ENCODE assay signal across 2 cellular contexts in the genomic region with DNA sequence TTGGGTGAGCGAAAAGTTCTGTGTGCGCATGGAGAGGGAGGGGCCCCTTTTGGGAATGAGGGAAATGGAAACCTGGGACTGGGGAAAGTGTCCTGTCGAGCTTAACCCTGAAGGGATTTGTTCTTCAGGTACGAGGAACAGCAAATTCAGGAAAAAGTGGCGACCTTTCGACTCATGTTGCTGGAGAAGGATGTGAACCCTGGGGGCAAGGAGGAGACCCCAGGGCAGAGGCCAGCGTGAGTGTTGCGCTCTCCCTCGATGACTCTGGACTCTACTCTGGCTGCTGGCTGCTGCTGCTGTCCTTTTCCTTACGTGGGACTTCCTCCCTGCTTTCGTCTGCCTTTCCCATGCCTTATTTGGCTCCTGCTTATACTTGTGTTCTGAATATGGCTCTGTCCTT.
TF ChIP-seq lines count a peak whose summit lies in the region.

No MANE protein-coding gene starts in this region.

TF ChIP-seq in HEK293, 187 proteins besides CTCF, POLR2A, EP300 and RAD21:
- 0 out of 2 replicates have a peak, but pooled peaks have one; percentile 18 for TF ChIP-seq PRDM1 (tag by site-specific recombination; IDR thresholded peaks at IDR 0.05)
- no peak for TF ChIP-seq MYNN (tag by site-specific recombination; IDR thresholded peaks at IDR 0.05; ENCODE audit: borderline replicate concordance)
- TF ChIP-seq IKZF3 (tag by site-specific recombination; IDR thresholded peaks at IDR 0.05) = no peak
- no peak for TF ChIP-seq ZNF677 (tag by site-specific recombination; IDR thresholded peaks at IDR 0.05)
- TF ChIP-seq MEIS1 (CRISPR knock-in tag; IDR thresholded peaks at IDR 0.05; ENCODE audit: borderline replicate concordance) = no peak

TF ChIP-seq in GM12878, 131 proteins besides CTCF, POLR2A, EP300 and RAD21:
- TF ChIP-seq, protein P1, sequence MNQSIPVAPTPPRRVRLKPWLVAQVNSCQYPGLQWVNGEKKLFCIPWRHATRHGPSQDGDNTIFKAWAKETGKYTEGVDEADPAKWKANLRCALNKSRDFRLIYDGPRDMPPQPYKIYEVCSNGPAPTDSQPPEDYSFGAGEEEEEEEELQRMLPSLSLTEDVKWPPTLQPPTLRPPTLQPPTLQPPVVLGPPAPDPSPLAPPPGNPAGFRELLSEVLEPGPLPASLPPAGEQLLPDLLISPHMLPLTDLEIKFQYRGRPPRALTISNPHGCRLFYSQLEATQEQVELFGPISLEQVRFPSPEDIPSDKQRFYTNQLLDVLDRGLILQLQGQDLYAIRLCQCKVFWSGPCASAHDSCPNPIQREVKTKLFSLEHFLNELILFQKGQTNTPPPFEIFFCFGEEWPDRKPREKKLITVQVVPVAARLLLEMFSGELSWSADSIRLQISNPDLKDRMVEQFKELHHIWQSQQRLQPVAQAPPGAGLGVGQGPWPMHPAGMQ (IDR thresholded peaks at IDR 0.05; ENCODE audit: borderline replicate concordance) = no peak
- peak; percentile 55 for TF ChIP-seq POLR2AphosphoS5 (IDR thresholded peaks at IDR 0.05; ENCODE audit: low read length)
